In the genomic region with DNA sequence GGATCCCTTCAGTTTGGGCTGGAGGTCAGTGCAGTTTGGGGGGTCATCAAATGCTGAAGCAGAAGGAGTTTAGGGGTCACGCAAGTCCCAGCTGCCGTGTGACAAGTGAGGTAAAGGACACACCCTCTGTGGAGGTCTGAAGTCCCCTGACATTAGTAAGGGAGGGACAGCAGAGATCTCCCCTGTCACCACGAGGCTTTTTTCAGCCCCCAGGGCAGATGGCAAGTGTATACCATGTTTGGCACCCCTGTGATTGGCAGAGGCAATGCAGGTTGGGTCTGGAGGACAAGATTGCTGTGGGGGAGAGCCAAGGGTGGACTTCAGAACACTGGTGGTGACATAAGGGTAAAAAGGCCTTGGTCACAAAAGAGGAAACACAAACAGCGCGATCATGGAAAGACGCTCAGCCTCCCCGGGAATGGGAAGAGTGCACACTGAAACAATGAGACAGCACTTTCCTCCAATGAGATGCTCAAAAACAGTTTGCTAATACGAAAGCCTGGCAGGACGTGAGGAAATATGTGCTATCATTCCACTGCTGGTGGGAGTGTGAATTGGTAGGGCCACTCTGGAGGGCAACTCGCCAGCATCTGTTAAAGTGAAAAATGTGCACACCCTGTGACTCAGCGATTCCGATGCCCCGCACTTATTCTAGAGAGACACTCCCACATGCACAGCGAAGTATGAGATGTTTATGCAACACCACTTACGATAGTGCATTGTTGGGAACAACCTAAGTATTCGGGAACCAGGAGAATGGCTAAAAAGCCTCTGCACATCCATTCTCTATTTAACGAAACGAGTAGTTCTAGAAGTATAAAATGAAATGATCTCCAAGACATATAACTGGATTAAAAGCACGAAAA, we compare ENCODE assay signal across 2 cellular contexts.
TF ChIP-seq lines count a peak whose summit lies in the region.

No MANE protein-coding gene starts in this region.

TF ChIP-seq in WTC11, 78 proteins besides CTCF, POLR2A, EP300 and RAD21:
- TF ChIP-seq NR1H2 (CRISPR knock-in tag; IDR thresholded peaks at IDR 0.05) = no peak
- TF ChIP-seq RORB (CRISPR knock-in tag; IDR thresholded peaks at IDR 0.05) = no peak
- TF ChIP-seq, protein P1, sequence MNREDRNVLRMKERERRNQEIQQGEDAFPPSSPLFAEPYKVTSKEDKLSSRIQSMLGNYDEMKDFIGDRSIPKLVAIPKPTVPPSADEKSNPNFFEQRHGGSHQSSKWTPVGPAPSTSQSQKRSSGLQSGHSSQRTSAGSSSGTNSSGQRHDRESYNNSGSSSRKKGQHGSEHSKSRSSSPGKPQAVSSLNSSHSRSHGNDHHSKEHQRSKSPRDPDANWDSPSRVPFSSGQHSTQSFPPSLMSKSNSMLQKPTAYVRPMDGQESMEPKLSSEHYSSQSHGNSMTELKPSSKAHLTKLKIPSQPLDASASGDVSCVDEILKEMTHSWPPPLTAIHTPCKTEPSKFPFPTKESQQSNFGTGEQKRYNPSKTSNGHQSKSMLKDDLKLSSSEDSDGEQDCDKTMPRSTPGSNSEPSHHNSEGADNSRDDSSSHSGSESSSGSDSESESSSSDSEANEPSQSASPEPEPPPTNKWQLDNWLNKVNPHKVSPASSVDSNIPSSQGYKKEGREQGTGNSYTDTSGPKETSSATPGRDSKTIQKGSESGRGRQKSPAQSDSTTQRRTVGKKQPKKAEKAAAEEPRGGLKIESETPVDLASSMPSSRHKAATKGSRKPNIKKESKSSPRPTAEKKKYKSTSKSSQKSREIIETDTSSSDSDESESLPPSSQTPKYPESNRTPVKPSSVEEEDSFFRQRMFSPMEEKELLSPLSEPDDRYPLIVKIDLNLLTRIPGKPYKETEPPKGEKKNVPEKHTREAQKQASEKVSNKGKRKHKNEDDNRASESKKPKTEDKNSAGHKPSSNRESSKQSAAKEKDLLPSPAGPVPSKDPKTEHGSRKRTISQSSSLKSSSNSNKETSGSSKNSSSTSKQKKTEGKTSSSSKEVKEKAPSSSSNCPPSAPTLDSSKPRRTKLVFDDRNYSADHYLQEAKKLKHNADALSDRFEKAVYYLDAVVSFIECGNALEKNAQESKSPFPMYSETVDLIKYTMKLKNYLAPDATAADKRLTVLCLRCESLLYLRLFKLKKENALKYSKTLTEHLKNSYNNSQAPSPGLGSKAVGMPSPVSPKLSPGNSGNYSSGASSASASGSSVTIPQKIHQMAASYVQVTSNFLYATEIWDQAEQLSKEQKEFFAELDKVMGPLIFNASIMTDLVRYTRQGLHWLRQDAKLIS (CRISPR knock-in tag; IDR thresholded peaks at IDR 0.05; ENCODE audit: borderline replicate concordance) = no peak
- no peak for TF ChIP-seq TCF7 (CRISPR knock-in tag; IDR thresholded peaks at IDR 0.05; ENCODE audit: low read depth)
- TF ChIP-seq, protein P2, sequence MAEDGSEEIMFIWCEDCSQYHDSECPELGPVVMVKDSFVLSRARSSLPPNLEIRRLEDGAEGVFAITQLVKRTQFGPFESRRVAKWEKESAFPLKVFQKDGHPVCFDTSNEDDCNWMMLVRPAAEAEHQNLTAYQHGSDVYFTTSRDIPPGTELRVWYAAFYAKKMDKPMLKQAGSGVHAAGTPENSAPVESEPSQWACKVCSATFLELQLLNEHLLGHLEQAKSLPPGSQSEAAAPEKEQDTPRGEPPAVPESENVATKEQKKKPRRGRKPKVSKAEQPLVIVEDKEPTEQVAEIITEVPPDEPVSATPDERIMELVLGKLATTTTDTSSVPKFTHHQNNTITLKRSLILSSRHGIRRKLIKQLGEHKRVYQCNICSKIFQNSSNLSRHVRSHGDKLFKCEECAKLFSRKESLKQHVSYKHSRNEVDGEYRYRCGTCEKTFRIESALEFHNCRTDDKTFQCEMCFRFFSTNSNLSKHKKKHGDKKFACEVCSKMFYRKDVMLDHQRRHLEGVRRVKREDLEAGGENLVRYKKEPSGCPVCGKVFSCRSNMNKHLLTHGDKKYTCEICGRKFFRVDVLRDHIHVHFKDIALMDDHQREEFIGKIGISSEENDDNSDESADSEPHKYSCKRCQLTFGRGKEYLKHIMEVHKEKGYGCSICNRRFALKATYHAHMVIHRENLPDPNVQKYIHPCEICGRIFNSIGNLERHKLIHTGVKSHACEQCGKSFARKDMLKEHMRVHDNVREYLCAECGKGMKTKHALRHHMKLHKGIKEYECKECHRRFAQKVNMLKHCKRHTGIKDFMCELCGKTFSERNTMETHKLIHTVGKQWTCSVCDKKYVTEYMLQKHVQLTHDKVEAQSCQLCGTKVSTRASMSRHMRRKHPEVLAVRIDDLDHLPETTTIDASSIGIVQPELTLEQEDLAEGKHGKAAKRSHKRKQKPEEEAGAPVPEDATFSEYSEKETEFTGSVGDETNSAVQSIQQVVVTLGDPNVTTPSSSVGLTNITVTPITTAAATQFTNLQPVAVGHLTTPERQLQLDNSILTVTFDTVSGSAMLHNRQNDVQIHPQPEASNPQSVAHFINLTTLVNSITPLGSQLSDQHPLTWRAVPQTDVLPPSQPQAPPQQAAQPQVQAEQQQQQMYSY (CRISPR knock-in tag; IDR thresholded peaks at IDR 0.05) = no peak
- no peak for TF ChIP-seq ATF1 (CRISPR knock-in tag; IDR thresholded peaks at IDR 0.05)
- TF ChIP-seq RELA (CRISPR knock-in tag; IDR thresholded peaks at IDR 0.05; ENCODE audit: borderline replicate concordance) = no peak
- TF ChIP-seq SOX15 (CRISPR knock-in tag; IDR thresholded peaks at IDR 0.05) = no peak
- TF ChIP-seq, protein P3, sequence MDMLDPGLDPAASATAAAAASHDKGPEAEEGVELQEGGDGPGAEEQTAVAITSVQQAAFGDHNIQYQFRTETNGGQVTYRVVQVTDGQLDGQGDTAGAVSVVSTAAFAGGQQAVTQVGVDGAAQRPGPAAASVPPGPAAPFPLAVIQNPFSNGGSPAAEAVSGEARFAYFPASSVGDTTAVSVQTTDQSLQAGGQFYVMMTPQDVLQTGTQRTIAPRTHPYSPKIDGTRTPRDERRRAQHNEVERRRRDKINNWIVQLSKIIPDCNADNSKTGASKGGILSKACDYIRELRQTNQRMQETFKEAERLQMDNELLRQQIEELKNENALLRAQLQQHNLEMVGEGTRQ (CRISPR knock-in tag; IDR thresholded peaks at IDR 0.05) = no peak
- TF ChIP-seq ZNF416 (CRISPR knock-in tag; IDR thresholded peaks at IDR 0.05) = no peak
- TF ChIP-seq SMAD4 (CRISPR knock-in tag; IDR thresholded peaks at IDR 0.05) = no peak
- TF ChIP-seq GRHL2 (CRISPR knock-in tag; IDR thresholded peaks at IDR 0.05; ENCODE audit: insufficient replicate concordance, severe bottlenecking) = no peak
- TF ChIP-seq ESRRA (CRISPR knock-in tag; IDR thresholded peaks at IDR 0.05; ENCODE audit: borderline replicate concordance) = no peak
- TF ChIP-seq, protein P4, sequence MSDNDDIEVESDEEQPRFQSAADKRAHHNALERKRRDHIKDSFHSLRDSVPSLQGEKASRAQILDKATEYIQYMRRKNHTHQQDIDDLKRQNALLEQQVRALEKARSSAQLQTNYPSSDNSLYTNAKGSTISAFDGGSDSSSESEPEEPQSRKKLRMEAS (CRISPR knock-in tag; IDR thresholded peaks at IDR 0.05) = no peak
- TF ChIP-seq, protein P5, sequence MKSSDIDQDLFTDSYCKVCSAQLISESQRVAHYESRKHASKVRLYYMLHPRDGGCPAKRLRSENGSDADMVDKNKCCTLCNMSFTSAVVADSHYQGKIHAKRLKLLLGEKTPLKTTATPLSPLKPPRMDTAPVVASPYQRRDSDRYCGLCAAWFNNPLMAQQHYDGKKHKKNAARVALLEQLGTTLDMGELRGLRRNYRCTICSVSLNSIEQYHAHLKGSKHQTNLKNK (CRISPR knock-in tag; IDR thresholded peaks at IDR 0.05) = no peak
- no peak for TF ChIP-seq CREM (CRISPR knock-in tag; IDR thresholded peaks at IDR 0.05)
- no peak for TF ChIP-seq NFYB (CRISPR knock-in tag; conservative IDR thresholded peaks at IDR 0.05; ENCODE audit: low read depth)

TF ChIP-seq in endothelial cell of umbilical vein, 7 proteins besides CTCF, POLR2A, EP300 and RAD21:
- peak; percentile 73 for TF ChIP-seq JUN (IDR thresholded peaks at IDR 0.05; ENCODE audit: borderline replicate concordance, insufficient read depth, insufficient read length, low read depth)
- TF ChIP-seq MYC (IDR thresholded peaks at IDR 0.05; ENCODE audit: low read depth, low read length) = no peak
- TF ChIP-seq, protein P4 (IDR thresholded peaks at IDR 0.05; ENCODE audit: insufficient read depth, insufficient read length) = peak; percentile 30
- peak; percentile 39 for TF ChIP-seq FOS (IDR thresholded peaks at IDR 0.05; ENCODE audit: borderline replicate concordance, insufficient read depth, low read length)
- peak; percentile 54 for TF ChIP-seq POLR2AphosphoS5 (IDR thresholded peaks at IDR 0.05; ENCODE audit: insufficient read depth, low read depth, low read length)
